In genomic region chr17:2636169-2636930, GRCh38 we compare ENCODE assay signal across 28 cellular contexts. TPM values are rescaled to one million over a fixed set of nuclear protein-coding genes. Genes with fewer than 3 reads are reported as not detected.
A peak's percentile ranks its signal among the peaks of the same experiment; 100 is the strongest.
DNase-seq lines count a peak whose midpoint lies in the region; ATAC-seq and TF ChIP-seq lines count a peak whose summit lies in the region.
"Had no signal": no experiment of that assay in that cellular context is flagged by ENCODE, and none has a peak within 500 bp of the region (broad histone marks: within the 10 kb centered on the region; RNA-seq: fewer than 3 reads in every experiment).

No MANE protein-coding gene starts in this region.

- no peak for DNase-seq in activated naive CD4-positive, alpha-beta T cell treated with anti-CD3 and anti-CD28 coated beads, Interleukin-2, amount 50 U/mL, for 72 hours (ENCODE audit: low spot score in 2 of 2)
- DNase-seq in memory B cell (ENCODE audit: low spot score in 2 of 2) (no peak), NCI-H2029 (lab: John Stamatoyannopoulos, UW) (no peak), CD14-positive monocyte (ENCODE audit: low spot score) (no peak)
- DNase-seq in stimulated activated naive B cell treated with anti-CD40 and anti-IgM and Interleukin-4, amounts not matched to agents 10 μg/mL and 1 μg/mL and 100 μg/mL, for 72 hours = no peak
- no peak for DNase-seq in stimulated activated effector memory CD8-positive, alpha-beta T cell treated with anti-CD3 and anti-CD28 coated beads, Interleukin-12 subunit alpha, Interleukin-12 subunit beta, amount 100 ng/mL, for 72 hours (ENCODE audit: low spot score in 2 of 2)
- DNase-seq: activated CD4-positive, alpha-beta T cell treated with anti-CD3 and anti-CD28 coated beads for 36 hours; activated CD8-positive, alpha-beta memory T cell treated with anti-CD3 and anti-CD28 coated beads, Interleukin-2, amount 10 ng/mL, durations not matched to agents 7 days and 5 days; adrenal gland; effector CD8-positive, alpha-beta T cell; EL; foreskin keratinocyte; HCEC 1CT; hypothalamus; left ventricle myocardium inferior; NCI-H1092; NCI-H187; NCI-H69; posterior cingulate gyrus; sigmoid colon; SJCRH30 had no signal

- peaks cover 62% of the 10 kb centered on the region for H3K4me1 Mint-ChIP-seq in activated naive CD4-positive, alpha-beta T cell treated with anti-CD3 and anti-CD28 coated beads, Interleukin-2, amount 50 U/mL, for 24 hours
- peaks cover 30% of the 10 kb centered on the region for H3K4me1 Mint-ChIP-seq in memory B cell
- H3K4me1 Mint-ChIP-seq in stimulated activated naive B cell treated with anti-CD40 and anti-IgM and Interleukin-4, amounts not matched to agents 10 μg/mL and 1 μg/mL and 100 μg/mL, for 72 hours = peaks cover 21 to 48% of the 10 kb centered on the region in 2 donors
- peaks cover 40% of the 10 kb centered on the region for H3K4me1 Mint-ChIP-seq in stimulated activated effector memory CD8-positive, alpha-beta T cell treated with anti-CD3 and anti-CD28 coated beads, Interleukin-12 subunit alpha, Interleukin-12 subunit beta, amount 100 ng/mL, for 72 hours
- H3K4me1 Mint-ChIP-seq in CD14-positive monocyte = peaks cover 14% of the 10 kb centered on the region

- TF ChIP-seq CTCF in VCaP (conservative IDR thresholded peaks at IDR 0.05) (no peak), CD14-positive monocyte (IDR thresholded peaks at IDR 0.05) (no peak)

- intact Hi-C loops in CD14-positive monocyte (cut with micrococcal nuclease) = no loop called here

- ATAC-seq in activated naive CD4-positive, alpha-beta T cell treated with anti-CD3 and anti-CD28 coated beads, Interleukin-2, amount 50 U/mL, for 72 hours = no peak
- no peak for ATAC-seq in memory B cell (ENCODE audit: low read depth)
- ATAC-seq in stimulated activated naive B cell treated with anti-CD40 and anti-IgM and Interleukin-4, amounts not matched to agents 10 μg/mL and 1 μg/mL and 100 μg/mL, for 72 hours (replicated peaks) = no peak
- ATAC-seq in stimulated activated effector memory CD8-positive, alpha-beta T cell treated with anti-CD3 and anti-CD28 coated beads, Interleukin-12 subunit alpha, Interleukin-12 subunit beta, amount 100 ng/mL, for 72 hours = no peak
- ATAC-seq: activated CD4-positive, alpha-beta T cell treated with anti-CD3 and anti-CD28 coated beads for 36 hours; activated CD8-positive, alpha-beta memory T cell treated with anti-CD3 and anti-CD28 coated beads, Interleukin-2, amount 10 ng/mL, durations not matched to agents 7 days and 5 days; esophagus mucosa; foreskin keratinocyte had no signal

- H3K27ac ChIP-seq in VCaP = peak overlapping the region; percentile 45
- H3K27ac ChIP-seq: BLaER1 treated with 17β-estradiol and CSF1 and Interleukin-3, amounts not matched to agents 10 nM and 100 nM; foreskin keratinocyte; left ventricle myocardium inferior; sigmoid colon; SJCRH30 had no signal

- H3K4me3 Mint-ChIP-seq in activated naive CD4-positive, alpha-beta T cell treated with anti-CD3 and anti-CD28 coated beads, Interleukin-2, amount 50 U/mL, for 24 hours = no peak overlapping the region
- H3K4me3 Mint-ChIP-seq in memory B cell (no peak overlapping the region), CD14-positive monocyte (no peak overlapping the region)
- H3K4me3 Mint-ChIP-seq in stimulated activated naive B cell treated with anti-CD40 and anti-IgM and Interleukin-4, amounts not matched to agents 10 μg/mL and 1 μg/mL and 100 μg/mL, for 72 hours = no peak overlapping the region
- H3K4me3 Mint-ChIP-seq in stimulated activated effector memory CD8-positive, alpha-beta T cell treated with anti-CD3 and anti-CD28 coated beads, Interleukin-12 subunit alpha, Interleukin-12 subunit beta, amount 100 ng/mL, for 72 hours = no peak overlapping the region
- H3K4me3 Mint-ChIP-seq: activated CD4-positive, alpha-beta T cell treated with anti-CD3 and anti-CD28 coated beads for 36 hours; activated CD8-positive, alpha-beta memory T cell treated with anti-CD3 and anti-CD28 coated beads, Interleukin-2, amount 10 ng/mL, durations not matched to agents 7 days and 5 days; brain; neural crest cell had no signal

- no peaks in the 10 kb centered on the region for H3K9me3 Mint-ChIP-seq in activated naive CD4-positive, alpha-beta T cell treated with anti-CD3 and anti-CD28 coated beads, Interleukin-2, amount 50 U/mL, for 24 hours
- H3K9me3 Mint-ChIP-seq in activated naive CD4-positive, alpha-beta T cell treated with anti-CD3 and anti-CD28 coated beads, Interleukin-2, amount 50 U/mL, for 72 hours = no peaks in the 10 kb centered on the region
- H3K9me3 Mint-ChIP-seq in memory B cell (no peaks in the 10 kb centered on the region), CD14-positive monocyte (no peaks in the 10 kb centered on the region)
- H3K9me3 Mint-ChIP-seq in stimulated activated naive B cell treated with anti-CD40 and anti-IgM and Interleukin-4, amounts not matched to agents 10 μg/mL and 1 μg/mL and 100 μg/mL, for 72 hours = no peaks in the 10 kb centered on the region
- H3K9me3 Mint-ChIP-seq in stimulated activated effector memory CD8-positive, alpha-beta T cell treated with anti-CD3 and anti-CD28 coated beads, Interleukin-12 subunit alpha, Interleukin-12 subunit beta, amount 100 ng/mL, for 72 hours = no peaks in the 10 kb centered on the region
- H3K9me3 Mint-ChIP-seq: activated T-helper 2 cell treated with anti-CD3 and anti-CD28 coated beads, Interferon-gamma antibody, Interleukin-2, Interleukin-4, amounts not matched to agents 10 μg/mL and 5 μg/mL and 100 μg/mL, durations not matched to agents 14 hours and 24 hours and 36 hours; brain; neural crest cell had no signal

- peak overlapping the region; percentile 55 for H3K27ac Mint-ChIP-seq in activated naive CD4-positive, alpha-beta T cell treated with anti-CD3 and anti-CD28 coated beads, Interleukin-2, amount 50 U/mL, for 24 hours
- no peak overlapping the region for H3K27ac Mint-ChIP-seq in activated naive CD4-positive, alpha-beta T cell treated with anti-CD3 and anti-CD28 coated beads, Interleukin-2, amount 50 U/mL, for 72 hours
- H3K27ac Mint-ChIP-seq in memory B cell (peak overlapping the region; percentile 78), CD14-positive monocyte (peak overlapping the region in 2 of 7 donors; percentile 12 to 50)
- H3K27ac Mint-ChIP-seq in stimulated activated naive B cell treated with anti-CD40 and anti-IgM and Interleukin-4, amounts not matched to agents 10 μg/mL and 1 μg/mL and 100 μg/mL, for 72 hours = peak overlapping the region; percentile 33
- H3K27ac Mint-ChIP-seq in stimulated activated effector memory CD8-positive, alpha-beta T cell treated with anti-CD3 and anti-CD28 coated beads, Interleukin-12 subunit alpha, Interleukin-12 subunit beta, amount 100 ng/mL, for 72 hours = no peak overlapping the region
- H3K27ac Mint-ChIP-seq: activated CD4-positive, alpha-beta T cell treated with anti-CD3 and anti-CD28 coated beads for 36 hours; activated CD8-positive, alpha-beta memory T cell treated with anti-CD3 and anti-CD28 coated beads, Interleukin-2, amount 10 ng/mL, durations not matched to agents 7 days and 5 days; activated T-helper 2 cell treated with anti-CD3 and anti-CD28 coated beads, Interferon-gamma antibody, Interleukin-2, Interleukin-4, amounts not matched to agents 10 μg/mL and 5 μg/mL and 100 μg/mL, durations not matched to agents 14 hours and 24 hours and 36 hours had no signal

- H3K36me3 Mint-ChIP-seq in activated naive CD4-positive, alpha-beta T cell treated with anti-CD3 and anti-CD28 coated beads, Interleukin-2, amount 50 U/mL, for 24 hours = peaks cover 6% of the 10 kb centered on the region
- peaks cover 0 to 6% of the 10 kb centered on the region in 2 donors for H3K36me3 Mint-ChIP-seq in activated naive CD4-positive, alpha-beta T cell treated with anti-CD3 and anti-CD28 coated beads, Interleukin-2, amount 50 U/mL, for 72 hours
- H3K36me3 Mint-ChIP-seq in memory B cell (peaks cover 13% of the 10 kb centered on the region), CD14-positive monocyte (peaks cover 30 to 79% of the 10 kb centered on the region in 2 donors)
- H3K36me3 Mint-ChIP-seq in stimulated activated naive B cell treated with anti-CD40 and anti-IgM and Interleukin-4, amounts not matched to agents 10 μg/mL and 1 μg/mL and 100 μg/mL, for 72 hours = peaks cover 23 to 32% of the 10 kb centered on the region in 2 donors
- H3K36me3 Mint-ChIP-seq in stimulated activated effector memory CD8-positive, alpha-beta T cell treated with anti-CD3 and anti-CD28 coated beads, Interleukin-12 subunit alpha, Interleukin-12 subunit beta, amount 100 ng/mL, for 72 hours = peaks cover 72% of the 10 kb centered on the region

- H3K27me3 Mint-ChIP-seq in activated naive CD4-positive, alpha-beta T cell treated with anti-CD3 and anti-CD28 coated beads, Interleukin-2, amount 50 U/mL, for 24 hours = no peaks in the 10 kb centered on the region
- no peaks in the 10 kb centered on the region for H3K27me3 Mint-ChIP-seq in memory B cell
- no peaks in the 10 kb centered on the region for H3K27me3 Mint-ChIP-seq in stimulated activated naive B cell treated with anti-CD40 and anti-IgM and Interleukin-4, amounts not matched to agents 10 μg/mL and 1 μg/mL and 100 μg/mL, for 72 hours
- H3K27me3 Mint-ChIP-seq in CD14-positive monocyte (ENCODE audit: low read depth in 3 of 3) = peaks cover 0 to 1% (median 0%) of the 10 kb centered on the region in 3 donors
- H3K27me3 Mint-ChIP-seq: activated CD4-positive, alpha-beta T cell treated with anti-CD3 and anti-CD28 coated beads for 36 hours; activated CD8-positive, alpha-beta memory T cell treated with anti-CD3 and anti-CD28 coated beads, Interleukin-2, amount 10 ng/mL, durations not matched to agents 7 days and 5 days; brain had no signal

RNA-seq across cellular contexts. Expression of gene PAFAH1B1, which starts 42.9 kb away (rescaled TPM):
- 100 to 1,000 TPM; 170 to 190 TPM for total RNA-seq in activated naive CD4-positive, alpha-beta T cell treated with anti-CD3 and anti-CD28 coated beads, Interleukin-2, amount 50 U/mL, for 72 hours
- 10 to 100 TPM in 1 of 2 donors, 1 to 10 TPM in 1; 9.1 to 17.1 TPM for polyA plus RNA-seq in CD14-positive monocyte

Comparison
In these comparisons a context has a peak if more than half of its experiments do, and no peak if none do; other contexts are left out.
1. H3K27ac Mint-ChIP-seq: peak in activated naive CD4-positive, alpha-beta T cell treated with anti-CD3 and anti-CD28 coated beads, Interleukin-2, amount 50 U/mL, for 24 hours (single experiment), memory B cell (single experiment) and stimulated activated naive B cell treated with anti-CD40 and anti-IgM and Interleukin-4, amounts not matched to agents 10 μg/mL and 1 μg/mL and 100 μg/mL, for 72 hours (single experiment); none in activated naive CD4-positive, alpha-beta T cell treated with anti-CD3 and anti-CD28 coated beads, Interleukin-2, amount 50 U/mL, for 72 hours (0 of 2) and stimulated activated effector memory CD8-positive, alpha-beta T cell treated with anti-CD3 and anti-CD28 coated beads, Interleukin-12 subunit alpha, Interleukin-12 subunit beta, amount 100 ng/mL, for 72 hours (single experiment).